26 cellular contexts compared by ENCODE assay signal in the genomic region with DNA sequence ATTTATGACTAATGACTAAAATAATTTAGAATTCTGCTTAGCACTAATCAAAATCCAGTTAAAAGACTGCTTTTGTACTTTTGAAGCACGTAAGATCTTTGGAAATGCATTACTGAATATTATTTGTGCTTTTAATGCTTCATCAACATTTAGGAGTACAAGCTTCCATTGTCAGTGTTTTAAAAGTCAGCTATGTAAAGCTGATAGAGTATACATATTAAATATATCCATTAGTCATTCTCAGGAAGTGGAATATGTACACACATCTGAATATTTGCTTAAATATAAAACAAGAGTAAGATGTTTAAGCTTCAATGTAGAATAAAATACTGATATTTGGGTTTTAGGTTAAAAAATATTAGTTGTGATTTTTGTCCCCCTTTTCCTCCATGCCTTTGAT. TPM values are rescaled to one million over a fixed set of nuclear protein-coding genes. Genes with fewer than 3 reads are reported as not detected.
DNase-seq lines count a peak whose midpoint lies in the region; ATAC-seq, FAIRE-seq and TF ChIP-seq lines count a peak whose summit lies in the region.
"Had no signal": no experiment of that assay in that cellular context is flagged by ENCODE, and none has a peak within 500 bp of the region (broad histone marks: within the 10 kb centered on the region; RNA-seq: fewer than 3 reads in every experiment).

No MANE protein-coding gene starts in this region.

- no peaks in the 10 kb centered on the region for H3K27me3 Mint-ChIP-seq in GM23338 (ENCODE audit: insufficient read depth, low read depth, poor library complexity)
- no peaks in the 10 kb centered on the region for H3K27me3 Mint-ChIP-seq in endodermal cell (ENCODE audit: insufficient read depth)

- no peak overlapping the region for H3K4me2 ChIP-seq in GM23338
- H3K4me2 ChIP-seq: A549; BLaER1 treated with 17β-estradiol and CSF1 and Interleukin-3, amounts not matched to agents 10 nM and 100 nM had no signal

- H3K9me3 Mint-ChIP-seq in GM23338 (no peaks in the 10 kb centered on the region), endodermal cell (no peaks in the 10 kb centered on the region)
- H3K9me3 Mint-ChIP-seq: CD4-positive, alpha-beta T cell; HFFc6 had no signal

- TF ChIP-seq CTCF in GM23338 (conservative IDR thresholded peaks at IDR 0.05; ENCODE audit: low read depth in 2 of 2) (no peak), endodermal cell (conservative IDR thresholded peaks at IDR 0.05) (no peak)

- no peak overlapping the region for H2AFZ ChIP-seq in GM23338

- WGBS in HUES64: no CpG with 5 or more reads among the region's 1 CpG
- WGBS in endodermal cell (ENCODE audit: insufficient coverage in 1 of 2, insufficient read length in 1 of 2), 2 experiments: 77% methylated on average over 1 of the region's 1 CpG; no CpG with 5 or more reads in 1 of the 2 experiments

- no peak for DNase-seq in GM23338 (ENCODE audit: low spot score)
- no peak for DNase-seq in endodermal cell
- DNase-seq in NCI-H446 (lab: John Stamatoyannopoulos, UW): no peak
- no peak for DNase-seq in GM19239 (ENCODE audit: insufficient read length, low spot score)
- DNase-seq: 8988T; ACHN; AML-193; BE2C; Calu3; CD4-positive, alpha-beta T cell; CD8-positive, alpha-beta memory T cell; COR-L47; DMS53; DMS79 treated with DMSO at 0.1 percent for 48 hours; GF-D8; HFFc6 had no signal

- FAIRE-seq in GM19239 (lab: Jason Lieb, UNC): no peak
- FAIRE-seq: A549, GM12891, GM18507 had no signal

- H3K27ac ChIP-seq in GM23338 (ENCODE audit: low read depth) (peak overlapping the region; percentile 28), HUES64 (ENCODE audit: low read depth, low read length) (peak overlapping the region; percentile 50; the same call in 1 of the 2 replicates), endodermal cell (ENCODE audit: low read depth, low read length) (no peak overlapping the region), iPS-18a (ENCODE audit: low read length) (peak overlapping the region; percentile 30)
- H3K27ac ChIP-seq: A549; BLaER1 treated with 17β-estradiol and CSF1 and Interleukin-3, amounts not matched to agents 10 nM and 100 nM had no signal

- H3K4me3 Mint-ChIP-seq in GM23338 (no peak overlapping the region), endodermal cell (no peak overlapping the region)
- H3K4me3 Mint-ChIP-seq: CD14-positive monocyte; CD4-positive, alpha-beta T cell; CD8-positive, alpha-beta memory T cell; HFFc6 had no signal

- H3K36me3 ChIP-seq in GM23338 (ENCODE audit: insufficient read depth): no peaks in the 10 kb centered on the region
- no peaks in the 10 kb centered on the region for H3K36me3 ChIP-seq in HUES64 (ENCODE audit: insufficient read depth, low read length)
- H3K36me3 ChIP-seq in endodermal cell (ENCODE audit: control insufficient read depth, insufficient read depth, low read length): peaks cover 6% of the 10 kb centered on the region
- no peaks in the 10 kb centered on the region for H3K36me3 ChIP-seq in iPS-18a (ENCODE audit: control insufficient read depth, low read depth, low read length)
- H3K36me3 ChIP-seq: BE2C; BLaER1 treated with 17β-estradiol and CSF1 and Interleukin-3, amounts not matched to agents 10 nM and 100 nM; HAP-1 had no signal

- no peaks in the 10 kb centered on the region for H3F3A ChIP-seq in GM23338 (replicated peaks; ENCODE audit: low read depth)

- H3K36me3 Mint-ChIP-seq in GM23338 (ENCODE audit: low read depth) (no peaks in the 10 kb centered on the region), endodermal cell (ENCODE audit: low read depth) (peaks cover 2% of the 10 kb centered on the region)
- H3K36me3 Mint-ChIP-seq: CD14-positive monocyte; CD8-positive, alpha-beta memory T cell had no signal

- no peak overlapping the region for H3K9ac ChIP-seq in HUES64 (ENCODE audit: low read depth, low read length)
- H3K9ac ChIP-seq in endodermal cell (ENCODE audit: extremely low read depth, low read length, poor library complexity, severe bottlenecking): no peak overlapping the region
- H3K9ac ChIP-seq in iPS-18a (ENCODE audit: low read length): no peak overlapping the region
- H3K9ac ChIP-seq: BLaER1 treated with 17β-estradiol and CSF1 and Interleukin-3, amounts not matched to agents 10 nM and 100 nM had no signal

- H4K20me1 ChIP-seq in GM23338 (replicated peaks; ENCODE audit: insufficient read depth): no peaks in the 10 kb centered on the region
- H4K20me1 ChIP-seq: BLaER1 treated with 17β-estradiol and CSF1 and Interleukin-3, amounts not matched to agents 10 nM and 100 nM had no signal

- no peaks in the 10 kb centered on the region for H3K79me2 ChIP-seq in GM23338 (replicated peaks; ENCODE audit: insufficient read depth)

- H3K27me3 ChIP-seq in GM23338 (ENCODE audit: insufficient read depth): no peaks in the 10 kb centered on the region
- H3K27me3 ChIP-seq in HUES64 (ENCODE audit: insufficient read depth, low read length): no peaks in the 10 kb centered on the region
- H3K27me3 ChIP-seq in endodermal cell (ENCODE audit: control insufficient read depth, insufficient read depth, low read length, poor library complexity, severe bottlenecking): no peaks in the 10 kb centered on the region
- no peaks in the 10 kb centered on the region for H3K27me3 ChIP-seq in iPS-18a (ENCODE audit: control insufficient read depth, insufficient read depth, low read length)
- H3K27me3 ChIP-seq: BE2C; BLaER1 treated with 17β-estradiol and CSF1 and Interleukin-3, amounts not matched to agents 10 nM and 100 nM had no signal

- H3K4me1 Mint-ChIP-seq in GM23338: peaks cover 25% of the 10 kb centered on the region
- H3K4me1 Mint-ChIP-seq in endodermal cell: peaks cover 31% of the 10 kb centered on the region
- H3K4me1 Mint-ChIP-seq: CD14-positive monocyte; CD8-positive, alpha-beta memory T cell had no signal

- H3K9me3 ChIP-seq in HUES64 (ENCODE audit: insufficient read depth, low read depth, low read length) (no peaks in the 10 kb centered on the region), endodermal cell (ENCODE audit: control insufficient read depth, low read length) (peaks cover under 1% of the 10 kb centered on the region), iPS-18a (ENCODE audit: control insufficient read depth, low read depth, low read length) (no peaks in the 10 kb centered on the region)
- H3K9me3 ChIP-seq: A549; BE2C; BLaER1 treated with 17β-estradiol and CSF1 and Interleukin-3, amounts not matched to agents 10 nM and 100 nM; HAP-1 had no signal

- ATAC-seq in GM23338: no peak
- no peak for ATAC-seq in activated CD4-positive, CD25-positive, alpha-beta regulatory T cell treated with anti-CD3 and anti-CD28 coated beads, Interleukin-2, amount 50 U/mL, for 24 hours
- no peak for ATAC-seq in HG03175 (IDR thresholded peaks at IDR 0.05; ENCODE audit: unreplicated experiment)
- ATAC-seq: A549 had no signal

- H3K27ac Mint-ChIP-seq in GM23338 (no peak overlapping the region; the same call in 1 of the 2 replicates), endodermal cell (peak overlapping the region; percentile 63)
- H3K27ac Mint-ChIP-seq: CD14-positive monocyte; CD4-positive, alpha-beta T cell; CD8-positive, alpha-beta memory T cell; HFFc6 had no signal

- H3K4me3 ChIP-seq in GM23338: no peak overlapping the region
- H3K4me3 ChIP-seq in HUES64 (ENCODE audit: low read length): no peak overlapping the region
- no peak overlapping the region for H3K4me3 ChIP-seq in endodermal cell (ENCODE audit: low read length)
- no peak overlapping the region for H3K4me3 ChIP-seq in iPS-18a (ENCODE audit: low read length)
- H3K4me3 ChIP-seq: A549; BLaER1 treated with 17β-estradiol and CSF1 and Interleukin-3, amounts not matched to agents 10 nM and 100 nM; HAP-1 had no signal

- no peaks in the 10 kb centered on the region for H3K9me2 ChIP-seq in GM23338 (ENCODE audit: insufficient read depth)

- H3K4me1 ChIP-seq in GM23338 (ENCODE audit: insufficient read depth): peaks cover 9% of the 10 kb centered on the region; the same call in 1 of the 2 replicates
- peaks cover 22% of the 10 kb centered on the region for H3K4me1 ChIP-seq in HUES64 (ENCODE audit: insufficient read depth, low read length)
- no peaks in the 10 kb centered on the region for H3K4me1 ChIP-seq in endodermal cell (ENCODE audit: control insufficient read depth, insufficient read depth, low read length)
- H3K4me1 ChIP-seq in iPS-18a (ENCODE audit: control insufficient read depth, low read depth, low read length): peaks cover 11% of the 10 kb centered on the region
- H3K4me1 ChIP-seq: A549; BE2C; BLaER1 treated with 17β-estradiol and CSF1 and Interleukin-3, amounts not matched to agents 10 nM and 100 nM; HAP-1 had no signal

TF ChIP-seq in GM23338, 12 proteins besides CTCF, POLR2A, EP300 and RAD21 (continues in another document):
- TF ChIP-seq EZH2 (IDR thresholded peaks at IDR 0.05; ENCODE audit: low read depth, unreplicated experiment) (no peak), REST (IDR thresholded peaks at IDR 0.05; ENCODE audit: unreplicated experiment) (no peak), NANOG (IDR thresholded peaks at IDR 0.05; ENCODE audit: borderline replicate concordance) (no peak)

RNA-seq across cellular contexts. Expression of gene ANK2, which starts 54.1 kb away (rescaled TPM):
- 23.8 and 40.4 TPM in 2 replicates for total RNA-seq in GM23338 (2014; rRNA removed; shearing (Covaris generic))
- polyA plus RNA-seq in GM23338 (2016; fragmentation: Nextera tagmentation; extraction: Ambion mirVana): 7.3 and 7.7 TPM in 2 replicates
- 17.8 TPM for polyA plus RNA-seq in HUES64 (2013, experiment 1 of 2)
- polyA plus RNA-seq in HUES64 (2013, experiment 2 of 2): 13.5 TPM
- total RNA-seq in endodermal cell: 100 to 1,000 TPM in 1 of 2 donors, 10 to 100 TPM in 1; 70.0 to 124 TPM
- polyA plus RNA-seq in endodermal cell (2013, experiment 1 of 2): 25.6 TPM
- 26.7 TPM for polyA plus RNA-seq in endodermal cell (2013, experiment 2 of 2)
- polyA plus RNA-seq: CD14-positive monocyte; CD8-positive, alpha-beta memory T cell had no signal
